8 cellular contexts compared by ENCODE assay signal in the genomic region with DNA sequence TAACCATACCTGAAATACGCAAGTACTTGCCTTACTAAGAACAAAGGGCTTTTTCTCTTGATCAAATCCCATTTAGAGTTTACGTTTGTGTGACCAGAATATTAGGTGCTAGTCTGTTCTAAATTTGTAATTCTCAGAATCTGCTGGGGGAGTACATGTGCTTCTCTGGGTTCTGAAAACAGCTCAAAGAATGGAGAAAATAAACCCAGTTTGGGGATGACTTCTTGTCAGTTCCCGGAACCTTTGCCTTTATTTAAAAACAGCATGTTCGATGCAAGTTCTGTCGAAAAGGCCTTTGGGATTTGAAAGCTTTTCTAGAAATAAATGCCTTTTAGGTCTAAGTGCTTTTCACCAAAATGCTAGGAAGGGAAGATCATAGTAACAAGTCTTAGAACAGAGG.
DNase-seq lines count a peak whose midpoint lies in the region; ATAC-seq and TF ChIP-seq lines count a peak whose summit lies in the region.

No MANE protein-coding gene starts in this region.

- H3K4me2 ChIP-seq in osteoblast (ENCODE audit: insufficient read depth, low read length) = peak overlapping the region; percentile 88

- H3K36me3 ChIP-seq in BJ (ENCODE audit: control insufficient read depth, insufficient read depth, low read length) (peaks cover 10% of the 10 kb centered on the region), Peyer's patch (peaks cover 0 to 11% (median 0%) of the 10 kb centered on the region in 3 donors), endodermal cell (ENCODE audit: control insufficient read depth, insufficient read depth, low read length) (no peaks in the 10 kb centered on the region), osteoblast (ENCODE audit: insufficient read depth, low read length) (peaks cover 22% of the 10 kb centered on the region)

- no peak for ATAC-seq in GM21576 (IDR thresholded peaks at IDR 0.05; ENCODE audit: unreplicated experiment)
- ATAC-seq in HG03039 (IDR thresholded peaks at IDR 0.05; ENCODE audit: unreplicated experiment) = no peak

- peaks cover 7% of the 10 kb centered on the region for H3K36me3 Mint-ChIP-seq in endodermal cell (ENCODE audit: low read depth)

- peaks cover 74% of the 10 kb centered on the region for H3K79me2 ChIP-seq in osteoblast (ENCODE audit: insufficient read depth, low read length)

- 80 to 84% methylated on average over 5 of the region's 5 CpGs for WGBS in endodermal cell (ENCODE audit: insufficient coverage in 1 of 2, insufficient read length in 1 of 2), 2 experiments

- H3K4me3 Mint-ChIP-seq in endodermal cell = peak overlapping the region; percentile 52

- H4K20me1 ChIP-seq in osteoblast (ENCODE audit: insufficient read depth, low read length) = peaks cover 25% of the 10 kb centered on the region

- H3K27ac ChIP-seq in Peyer's patch = peak overlapping the region; percentile 79 to 90 (median 88)
- H3K27ac ChIP-seq in endodermal cell (ENCODE audit: low read depth, low read length) = peak overlapping the region; percentile 50
- peak overlapping the region; percentile 93 for H3K27ac ChIP-seq in osteoblast (ENCODE audit: low read depth, low read length)

- CTCF ChIA-PET in BJ (lab: Yijun Ruan, JAX) = interaction anchor here (1.2 to 3.3 kb wide), 4 partner anchors 9 to 258 kb away, joined by 3 to 30 read pairs (median 4); no protein-coding TSS in a partner anchor

- no peak for TF ChIP-seq POLR2A in Peyer's patch (IDR thresholded peaks at IDR 0.05)

- POLR2A ChIA-PET in BJ (lab: Charles Lee) = interaction anchor here (0.6 kb wide), 1 partner anchor 34 kb away, joined by 4 read pairs; no protein-coding TSS in a partner anchor

- no peak overlapping the region for H2AFZ ChIP-seq in osteoblast (ENCODE audit: low read length)

- H3K4me3 ChIP-seq in BJ (ENCODE audit: low read depth, low read length) = peak overlapping the region; percentile 76
- peak overlapping the region; percentile 38 to 48 (median 42) for H3K4me3 ChIP-seq in Peyer's patch
- H3K4me3 ChIP-seq in endodermal cell (ENCODE audit: low read length) = peak overlapping the region; percentile 71
- peak overlapping the region; percentile 77 for H3K4me3 ChIP-seq in osteoblast (ENCODE audit: insufficient read depth, low read length)

- H3K27me3 Mint-ChIP-seq in endodermal cell (ENCODE audit: insufficient read depth) = no peaks in the 10 kb centered on the region

- H3K27ac Mint-ChIP-seq in endodermal cell = peak overlapping the region; percentile 93

- H3K9me3 Mint-ChIP-seq in endodermal cell = no peaks in the 10 kb centered on the region

- no peak overlapping the region for H3K9ac ChIP-seq in endodermal cell (ENCODE audit: extremely low read depth, low read length, poor library complexity, severe bottlenecking)

- H3K4me1 Mint-ChIP-seq in endodermal cell = peaks cover 62% of the 10 kb centered on the region

- TF ChIP-seq CTCF in BJ (IDR thresholded peaks at IDR 0.05; ENCODE audit: insufficient read depth, low read depth, low read length) (no peak), Peyer's patch (IDR thresholded peaks at IDR 0.05) (no peak), endodermal cell (conservative IDR thresholded peaks at IDR 0.05) (no peak), osteoblast (IDR thresholded peaks at IDR 0.05; ENCODE audit: extremely low read depth, low read depth, low read length) (no peak)

- peaks cover 0 to 48% (median 28%) of the 10 kb centered on the region in 4 donors for H3K4me1 ChIP-seq in Peyer's patch
- peaks cover 24% of the 10 kb centered on the region for H3K4me1 ChIP-seq in endodermal cell (ENCODE audit: control insufficient read depth, insufficient read depth, low read length)
- peaks cover 64% of the 10 kb centered on the region for H3K4me1 ChIP-seq in osteoblast (ENCODE audit: insufficient read depth, low read length)

- DNase-seq in BJ (ENCODE audit: low read depth) = no peak
- no peak for DNase-seq in Peyer's patch
- no peak for DNase-seq in endodermal cell
- no peak for DNase-seq in osteoblast (ENCODE audit: insufficient read length, low spot score, missing footprints)
- no peak for DNase-seq in stimulated activated CD4-positive, alpha-beta T cell treated with anti-CD3 and anti-CD28 coated beads, Interleukin-1b, Interleukin-23, amount 100 ng/mL, for 48 hours
- no peak for DNase-seq in amniotic stem cell (lab: John Stamatoyannopoulos, UW)

- H3K27me3 ChIP-seq in BJ (ENCODE audit: control insufficient read depth, insufficient read depth, low read length) (no peaks in the 10 kb centered on the region), Peyer's patch (no peaks in the 10 kb centered on the region), endodermal cell (ENCODE audit: control insufficient read depth, insufficient read depth, low read length, poor library complexity, severe bottlenecking) (no peaks in the 10 kb centered on the region), osteoblast (ENCODE audit: insufficient read depth, low read length) (no peaks in the 10 kb centered on the region)

- H3K9me3 ChIP-seq in Peyer's patch = no peaks in the 10 kb centered on the region
- no peaks in the 10 kb centered on the region for H3K9me3 ChIP-seq in endodermal cell (ENCODE audit: control insufficient read depth, low read length)
- H3K9me3 ChIP-seq in osteoblast (ENCODE audit: low read depth, low read length) = no peaks in the 10 kb centered on the region
